1 cellular context compared by ENCODE assay signal in genomic region chr12:22103418-22103817, GRCh38.
A peak's percentile ranks its signal among the peaks of the same experiment; 100 is the strongest.
TF ChIP-seq lines count a peak whose summit lies in the region.

No MANE protein-coding gene starts in this region.

TF ChIP-seq in HepG2, 621 proteins besides CTCF, POLR2A, EP300 and RAD21:
- TF ChIP-seq GABPA (IDR thresholded peaks at IDR 0.05; ENCODE audit: low read depth, low read length) (no peak), GABPA (CRISPR knock-in tag; IDR thresholded peaks at IDR 0.05; ENCODE audit: low read depth) (peak; percentile 36; the same call in 1 of the 2 replicates), ZNF280D (CRISPR knock-in tag; IDR thresholded peaks at IDR 0.05) (no peak)
